Comparison of ENCODE assay signal across 26 cellular contexts in the genomic region with DNA sequence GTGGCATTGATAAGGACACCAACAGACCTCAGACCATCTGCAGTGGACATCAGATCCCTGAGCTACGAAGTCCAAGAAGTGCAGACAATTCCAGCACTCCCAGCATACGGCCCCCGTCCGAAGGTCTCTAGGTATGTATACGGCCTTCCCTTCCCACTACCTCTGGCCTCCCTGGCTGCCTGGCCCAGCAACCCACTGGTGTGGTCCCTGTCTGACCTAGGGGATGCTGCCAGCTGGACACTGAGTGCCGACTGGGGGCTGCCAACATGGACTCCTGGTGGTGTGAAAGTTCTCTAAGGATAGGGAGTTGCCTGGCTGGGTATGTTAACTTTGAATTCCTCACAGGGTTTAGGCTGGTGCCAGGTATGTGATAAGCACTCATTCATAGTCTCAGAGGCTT.
"Had no signal": no experiment of that assay in that cellular context is flagged by ENCODE, and none has a peak within 500 bp of the region (broad histone marks: within the 10 kb centered on the region; RNA-seq: fewer than 3 reads in every experiment).

No MANE protein-coding gene starts in this region.

- H3K9me3 ChIP-seq: adrenal gland, MG63 had no signal

- DNase-seq: activated CD4-positive, alpha-beta T cell treated with anti-CD3 and anti-CD28 coated beads for 36 hours; activated CD4-positive, alpha-beta T cell treated with anti-CD3 and anti-CD28 coated beads, Interleukin-2, amount 50 U/mL, for 1 hour; activated CD8-positive, alpha-beta memory T cell treated with anti-CD3 and anti-CD28 coated beads, Interleukin-2, amount 50 U/mL, for 4 hours; activated CD8-positive, alpha-beta T cell treated with anti-CD3 and anti-CD28 coated beads for 36 hours; activated naive CD4-positive, alpha-beta T cell treated with anti-CD3 and anti-CD28 coated beads, Interleukin-2, amount 50 U/mL, for 16 hours; activated naive CD8-positive, alpha-beta T cell treated with anti-CD3 and anti-CD28 coated beads, Interleukin-2, amount 10 ng/mL, durations not matched to agents 7 days and 5 days; activated T-cell treated with anti-CD3 and anti-CD28 coated beads, Interleukin-2, amount 50 U/mL, for 1 hour; adrenal gland; central memory CD4-positive, alpha-beta T cell; MG63; NCI-H1105; NCI-H1436 treated with DMSO at 0.1 percent for 48 hours; NCI-H187; NCI-H2081; NCI-H510A treated with DMSO at 0.1 percent for 48 hours; NK-92 treated with Interleukin-12 subunit alpha and Interleukin-12 subunit beta, amount 100 ng/mL, for 24 hours; OCI-M1; RPMI8226; T-cell; T-helper 2 cell; T1000 had no signal

- FAIRE-seq: bronchial epithelial cell, TTC549 had no signal

- H3K27ac ChIP-seq: adrenal gland, SK-N-MC had no signal

- H3K36me3 ChIP-seq: adrenal gland had no signal

- ATAC-seq: activated CD4-positive, alpha-beta T cell treated with anti-CD3 and anti-CD28 coated beads for 36 hours; activated CD8-positive, alpha-beta T cell treated with anti-CD3 and anti-CD28 coated beads for 36 hours; Panc1; Right ventricle myocardium inferior; T-cell had no signal

- H3K4me3 ChIP-seq: adrenal gland, MG63, SK-N-MC had no signal

- H3K27me3 ChIP-seq: adrenal gland, MG63 had no signal
